Comparison of ENCODE assay signal across 1 cellular context in genomic region chr1:151762941-151763921, GRCh38.
TF ChIP-seq lines count a peak whose summit lies in the region.

TSS of gene MRPL9 (minus strand) at chr1:151763496. CDS start at chr1:151763479, 17 bp downstream.

TF ChIP-seq in HEK293, 187 proteins besides CTCF, POLR2A, EP300 and RAD21 (continued from another document and continues in another):
- TF ChIP-seq ZNF266 (tag by site-specific recombination; IDR thresholded peaks at IDR 0.05; ENCODE audit: low read depth) (no peak), ZBTB17 (tag by site-specific recombination; IDR thresholded peaks at IDR 0.05) (peak; percentile 79), GLI2 (tag by site-specific recombination; IDR thresholded peaks at IDR 0.05; ENCODE audit: borderline replicate concordance, low read depth) (no peak), ZNF658 (tag by site-specific recombination; IDR thresholded peaks at IDR 0.05) (no peak), ZNF521 (tag by site-specific recombination; IDR thresholded peaks at IDR 0.05) (no peak), IKZF3 (tag by site-specific recombination; IDR thresholded peaks at IDR 0.05) (no peak), SP2 (tag by site-specific recombination; IDR thresholded peaks at IDR 0.05) (no peak), ZNF830 (tag by site-specific recombination; IDR thresholded peaks at IDR 0.05; ENCODE audit: low read depth) (no peak), ZNF175 (tag by site-specific recombination; IDR thresholded peaks at IDR 0.05) (no peak), ZNF530 (tag by site-specific recombination; IDR thresholded peaks at IDR 0.05; ENCODE audit: low read depth) (no peak), YY2 (tag by site-specific recombination; IDR thresholded peaks at IDR 0.05) (peak; percentile 95), ZNF292 (tag by site-specific recombination; IDR thresholded peaks at IDR 0.05; ENCODE audit: borderline replicate concordance, low read depth) (no peak), ZNF146 (tag by site-specific recombination; IDR thresholded peaks at IDR 0.05) (no peak), ZNF23 (tag by site-specific recombination; IDR thresholded peaks at IDR 0.05; ENCODE audit: borderline replicate concordance) (no peak), TRIM28 (IDR thresholded peaks at IDR 0.05; ENCODE audit: borderline replicate concordance, low read length) (peak; percentile 77; the same call in 1 of the 2 replicates), ZNF174 (tag by site-specific recombination; IDR thresholded peaks at IDR 0.05) (no peak), ZSCAN4 (tag by site-specific recombination; IDR thresholded peaks at IDR 0.05) (0 out of 2 replicates have a peak, but pooled peaks have one; percentile 12), ZNF645 (tag by site-specific recombination; IDR thresholded peaks at IDR 0.05) (no peak), ZNF623 (tag by site-specific recombination; IDR thresholded peaks at IDR 0.05) (no peak), ZNF133 (tag by site-specific recombination; IDR thresholded peaks at IDR 0.05) (no peak), SP7 (tag by site-specific recombination; IDR thresholded peaks at IDR 0.05) (peak; percentile 70), MYNN (tag by site-specific recombination; IDR thresholded peaks at IDR 0.05; ENCODE audit: borderline replicate concordance) (no peak), ZNF843 (tag by site-specific recombination; IDR thresholded peaks at IDR 0.05) (no peak; the same call in 1 of the 2 replicates), ZNF10 (tag by site-specific recombination; IDR thresholded peaks at IDR 0.05) (no peak), ZNF747 (tag by site-specific recombination; IDR thresholded peaks at IDR 0.05) (no peak), ZFP69B (tag by site-specific recombination; IDR thresholded peaks at IDR 0.05) (no peak), ZBTB48 (tag by site-specific recombination; IDR thresholded peaks at IDR 0.05) (no peak), SALL2 (tag by site-specific recombination; IDR thresholded peaks at IDR 0.05; ENCODE audit: borderline replicate concordance) (no peak), ZNF514 (tag by site-specific recombination; IDR thresholded peaks at IDR 0.05) (no peak), KLF16 (tag by site-specific recombination; IDR thresholded peaks at IDR 0.05) (0 out of 2 replicates have a peak, but pooled peaks have one; percentile 41), ZNF513 (tag by site-specific recombination; IDR thresholded peaks at IDR 0.05) (no peak), ZNF19 (tag by site-specific recombination; IDR thresholded peaks at IDR 0.05; ENCODE audit: low read depth) (no peak), ZNF350 (tag by site-specific recombination; IDR thresholded peaks at IDR 0.05) (no peak), GLIS2 (tag by site-specific recombination; IDR thresholded peaks at IDR 0.05) (peak; percentile 80), ZNF529 (tag by site-specific recombination; IDR thresholded peaks at IDR 0.05; ENCODE audit: insufficient replicate concordance) (no peak), ZBTB44 (tag by site-specific recombination; IDR thresholded peaks at IDR 0.05) (no peak), ZNF37A (tag by site-specific recombination; IDR thresholded peaks at IDR 0.05) (no peak), ZNF561 (tag by site-specific recombination; IDR thresholded peaks at IDR 0.05; ENCODE audit: borderline replicate concordance) (no peak), ZNF704 (tag by site-specific recombination; IDR thresholded peaks at IDR 0.05) (no peak), ZNF223 (tag by site-specific recombination; IDR thresholded peaks at IDR 0.05) (no peak), PRDM10 (tag by site-specific recombination; IDR thresholded peaks at IDR 0.05) (peak; percentile 43; the same call in 1 of the 2 replicates), ZFP41 (tag by site-specific recombination; IDR thresholded peaks at IDR 0.05; ENCODE audit: borderline replicate concordance) (no peak), ZIC2 (tag by site-specific recombination; IDR thresholded peaks at IDR 0.05) (peak; percentile 41; the same call in 1 of the 2 replicates), ZNF280C (tag by site-specific recombination; IDR thresholded peaks at IDR 0.05) (no peak), ZNF433 (tag by site-specific recombination; IDR thresholded peaks at IDR 0.05; ENCODE audit: low read depth) (no peak), YY1 (tag by site-specific recombination; IDR thresholded peaks at IDR 0.05) (peak; percentile 95), ZNF449 (tag by site-specific recombination; IDR thresholded peaks at IDR 0.05) (no peak), ZNF416 (tag by site-specific recombination; IDR thresholded peaks at IDR 0.05) (no peak), GLI4 (tag by site-specific recombination; IDR thresholded peaks at IDR 0.05) (0 out of 2 replicates have a peak, but pooled peaks have one; percentile 30), ZNF473 (tag by site-specific recombination; IDR thresholded peaks at IDR 0.05) (no peak), ZNF221 (tag by site-specific recombination; IDR thresholded peaks at IDR 0.05; ENCODE audit: borderline replicate concordance) (no peak), ZSCAN5A (tag by site-specific recombination; IDR thresholded peaks at IDR 0.05) (no peak)
